Comparison of ENCODE assay signal across 1 cellular context in genomic region chr1:32329931-32330466, GRCh38.
TF ChIP-seq lines count a peak whose summit lies in the region.

No MANE protein-coding gene starts in this region.

TF ChIP-seq in HEK293, 187 proteins besides CTCF, POLR2A, EP300 and RAD21:
- TF ChIP-seq GLI4 (tag by site-specific recombination; IDR thresholded peaks at IDR 0.05) (0 out of 2 replicates have a peak, but pooled peaks have one; percentile 40), ZNF146 (tag by site-specific recombination; IDR thresholded peaks at IDR 0.05) (no peak)
TF ChIP-seq in HEK293: peak in this region for 1.
